26 cellular contexts compared by ENCODE assay signal in the genomic region with DNA sequence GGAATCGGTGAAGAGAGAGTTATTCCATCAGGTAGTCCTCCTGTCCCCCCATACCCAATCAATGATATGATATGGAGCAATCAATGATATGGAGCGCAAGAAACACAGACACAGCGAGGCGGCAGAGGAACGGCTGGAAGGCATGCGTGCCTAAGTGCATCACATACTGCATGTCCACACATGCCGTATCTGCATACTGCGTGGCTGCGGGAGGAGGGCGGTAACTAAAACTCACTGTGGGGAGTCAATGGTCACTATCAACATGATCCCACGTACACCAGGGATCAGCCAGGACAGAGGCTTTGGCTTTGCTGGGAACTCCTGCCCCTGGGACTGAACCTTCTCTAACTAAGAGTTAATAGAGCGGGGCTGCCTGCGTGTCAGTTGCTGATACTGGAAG.
"Had no signal": no experiment of that assay in that cellular context is flagged by ENCODE, and none has a peak within 500 bp of the region (broad histone marks: within the 10 kb centered on the region; RNA-seq: fewer than 3 reads in every experiment).

No MANE protein-coding gene starts in this region.

- H3K9me3 ChIP-seq: colonic mucosa, heart left ventricle, mucosa of descending colon, spleen, tibial nerve had no signal

- H3K4me3 Mint-ChIP-seq: activated CD4-positive, alpha-beta T cell treated with anti-CD3 and anti-CD28 coated beads for 36 hours; activated naive CD8-positive, alpha-beta T cell treated with anti-CD3 and anti-CD28 coated beads for 36 hours; activated T-cell treated with anti-CD3 and anti-CD28 coated beads, Interleukin-2, amount 50 U/mL, for 4 hours; central memory CD8-positive, alpha-beta T cell; stimulated activated naive CD8-positive, alpha-beta T cell treated with anti-CD3 and anti-CD28 coated beads, Interleukin-15, Interleukin-2, amounts not matched to agents 100 ng/mL and 50 ng/mL, for 24 hours had no signal

- ATAC-seq: activated CD4-positive, alpha-beta T cell treated with anti-CD3 and anti-CD28 coated beads for 36 hours; activated T-cell treated with anti-CD3 and anti-CD28 coated beads, Interleukin-2, amount 50 U/mL, for 4 hours; heart left ventricle; left cardiac atrium; mucosa of descending colon had no signal

- H3K27me3 Mint-ChIP-seq: activated CD4-positive, alpha-beta T cell treated with anti-CD3 and anti-CD28 coated beads for 36 hours; activated naive CD8-positive, alpha-beta T cell treated with anti-CD3 and anti-CD28 coated beads for 36 hours; central memory CD8-positive, alpha-beta T cell; stimulated activated naive CD8-positive, alpha-beta T cell treated with anti-CD3 and anti-CD28 coated beads, Interleukin-15, Interleukin-2, amounts not matched to agents 100 ng/mL and 50 ng/mL, for 24 hours had no signal

- H3K9me3 Mint-ChIP-seq: activated naive CD8-positive, alpha-beta T cell treated with anti-CD3 and anti-CD28 coated beads for 36 hours; activated T-cell treated with anti-CD3 and anti-CD28 coated beads, Interleukin-2, amount 50 U/mL, for 4 hours; activated T-helper 2 cell treated with anti-CD3 and anti-CD28 coated beads, Interferon-gamma antibody, Interleukin-2, Interleukin-4, amounts not matched to agents 10 μg/mL and 5 μg/mL and 100 μg/mL, durations not matched to agents 14 hours and 24 hours and 36 hours; central memory CD8-positive, alpha-beta T cell; stimulated activated naive CD8-positive, alpha-beta T cell treated with anti-CD3 and anti-CD28 coated beads, Interleukin-15, Interleukin-2, amounts not matched to agents 100 ng/mL and 50 ng/mL, for 24 hours had no signal

- H3K4me3 ChIP-seq: colonic mucosa, dorsolateral prefrontal cortex, heart left ventricle, mucosa of descending colon, spleen, tibial nerve had no signal

- H3K27ac ChIP-seq: colonic mucosa, dorsolateral prefrontal cortex, heart left ventricle, spleen had no signal

- H3K36me3 Mint-ChIP-seq: activated naive CD8-positive, alpha-beta T cell treated with anti-CD3 and anti-CD28 coated beads for 36 hours had no signal

- H3K27me3 ChIP-seq: colonic mucosa, dorsolateral prefrontal cortex, heart left ventricle, spleen, tibial nerve had no signal

- H3K27ac Mint-ChIP-seq: activated CD4-positive, alpha-beta T cell treated with anti-CD3 and anti-CD28 coated beads for 36 hours; activated naive CD8-positive, alpha-beta T cell treated with anti-CD3 and anti-CD28 coated beads for 36 hours; activated T-helper 2 cell treated with anti-CD3 and anti-CD28 coated beads, Interferon-gamma antibody, Interleukin-2, Interleukin-4, amounts not matched to agents 10 μg/mL and 5 μg/mL and 100 μg/mL, durations not matched to agents 14 hours and 24 hours and 36 hours; stimulated activated naive CD8-positive, alpha-beta T cell treated with anti-CD3 and anti-CD28 coated beads, Interleukin-15, Interleukin-2, amounts not matched to agents 100 ng/mL and 50 ng/mL, for 24 hours had no signal

- H3K36me3 ChIP-seq: colonic mucosa had no signal

- H3K4me1 ChIP-seq: colonic mucosa had no signal

- DNase-seq: activated CD4-positive, alpha-beta T cell treated with anti-CD3 and anti-CD28 coated beads for 36 hours; activated CD4-positive, alpha-beta T cell treated with anti-CD3 and anti-CD28 coated beads, Interleukin-2, amount 50 U/mL, for 4 hours; activated CD8-positive, alpha-beta memory T cell treated with anti-CD3 and anti-CD28 coated beads for 24 hours; activated CD8-positive, alpha-beta memory T cell treated with anti-CD3 and anti-CD28 coated beads, Interleukin-2, amount 50 U/mL, for 48 hours; activated naive CD4-positive, alpha-beta T cell; activated naive CD8-positive, alpha-beta T cell treated with anti-CD3 and anti-CD28 coated beads for 36 hours; activated T-cell treated with anti-CD3 and anti-CD28 coated beads, Interleukin-2, amount 50 U/mL, for 4 hours; colonic mucosa; dorsolateral prefrontal cortex; heart left ventricle; left cardiac atrium; mesenchymal stem cell; mucosa of descending colon; occipital lobe; spleen; stimulated activated CD4-positive, alpha-beta T cell treated with anti-CD3 and anti-CD28 coated beads, Interleukin-4, amount 100 ng/mL, for 24 hours; substantia nigra; T-helper 1 cell; T-helper 9 cell had no signal

- FAIRE-seq: astrocyte, islet of Langerhans, urothelium cell line had no signal

- H3K4me1 Mint-ChIP-seq: activated CD4-positive, alpha-beta T cell treated with anti-CD3 and anti-CD28 coated beads for 36 hours; central memory CD8-positive, alpha-beta T cell had no signal
